1 cellular context compared by ENCODE assay signal in genomic region chr2:158507141-158507540, GRCh38.
TF ChIP-seq lines count a peak whose summit lies in the region.

No MANE protein-coding gene starts in this region.

TF ChIP-seq in GM12878, 131 proteins besides CTCF, POLR2A, EP300 and RAD21 (continued from another document and continues in another):
- TF ChIP-seq BCL11A (IDR thresholded peaks at IDR 0.05; ENCODE audit: low read depth, low read length): no peak
- no peak for TF ChIP-seq RBBP5 (conservative IDR thresholded peaks at IDR 0.05)
- TF ChIP-seq RELB (IDR thresholded peaks at IDR 0.05; ENCODE audit: low read depth): no peak
- TF ChIP-seq JUNB (IDR thresholded peaks at IDR 0.05): peak; percentile 81
- TF ChIP-seq CREM (IDR thresholded peaks at IDR 0.05; ENCODE audit: low read depth): 0 out of 2 replicates have a peak, but pooled peaks have one; percentile 30
- TF ChIP-seq, protein P1, sequence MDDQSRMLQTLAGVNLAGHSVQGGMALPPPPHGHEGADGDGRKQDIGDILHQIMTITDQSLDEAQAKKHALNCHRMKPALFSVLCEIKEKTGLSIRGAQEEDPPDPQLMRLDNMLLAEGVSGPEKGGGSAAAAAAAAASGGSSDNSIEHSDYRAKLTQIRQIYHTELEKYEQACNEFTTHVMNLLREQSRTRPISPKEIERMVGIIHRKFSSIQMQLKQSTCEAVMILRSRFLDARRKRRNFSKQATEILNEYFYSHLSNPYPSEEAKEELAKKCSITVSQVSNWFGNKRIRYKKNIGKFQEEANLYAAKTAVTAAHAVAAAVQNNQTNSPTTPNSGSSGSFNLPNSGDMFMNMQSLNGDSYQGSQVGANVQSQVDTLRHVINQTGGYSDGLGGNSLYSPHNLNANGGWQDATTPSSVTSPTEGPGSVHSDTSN (IDR thresholded peaks at IDR 0.05; ENCODE audit: insufficient replicate concordance, low read depth, low read length): no peak
- TF ChIP-seq NFIC (IDR thresholded peaks at IDR 0.05; ENCODE audit: low read depth, low read length): peak; percentile 32; the same call in 1 of the 2 replicates
- TF ChIP-seq, protein P2, sequence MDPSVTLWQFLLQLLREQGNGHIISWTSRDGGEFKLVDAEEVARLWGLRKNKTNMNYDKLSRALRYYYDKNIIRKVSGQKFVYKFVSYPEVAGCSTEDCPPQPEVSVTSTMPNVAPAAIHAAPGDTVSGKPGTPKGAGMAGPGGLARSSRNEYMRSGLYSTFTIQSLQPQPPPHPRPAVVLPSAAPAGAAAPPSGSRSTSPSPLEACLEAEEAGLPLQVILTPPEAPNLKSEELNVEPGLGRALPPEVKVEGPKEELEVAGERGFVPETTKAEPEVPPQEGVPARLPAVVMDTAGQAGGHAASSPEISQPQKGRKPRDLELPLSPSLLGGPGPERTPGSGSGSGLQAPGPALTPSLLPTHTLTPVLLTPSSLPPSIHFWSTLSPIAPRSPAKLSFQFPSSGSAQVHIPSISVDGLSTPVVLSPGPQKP (IDR thresholded peaks at IDR 0.05; ENCODE audit: low read depth, low read length): no peak
- no peak for TF ChIP-seq GATAD2B (conservative IDR thresholded peaks at IDR 0.05; ENCODE audit: low read depth)
- TF ChIP-seq E2F8 (IDR thresholded peaks at IDR 0.05; ENCODE audit: low read depth, partially characterized antibody): no peak
- TF ChIP-seq SIX5 (IDR thresholded peaks at IDR 0.05; ENCODE audit: low read depth, low read length, severe bottlenecking): no peak
- TF ChIP-seq, protein P3, sequence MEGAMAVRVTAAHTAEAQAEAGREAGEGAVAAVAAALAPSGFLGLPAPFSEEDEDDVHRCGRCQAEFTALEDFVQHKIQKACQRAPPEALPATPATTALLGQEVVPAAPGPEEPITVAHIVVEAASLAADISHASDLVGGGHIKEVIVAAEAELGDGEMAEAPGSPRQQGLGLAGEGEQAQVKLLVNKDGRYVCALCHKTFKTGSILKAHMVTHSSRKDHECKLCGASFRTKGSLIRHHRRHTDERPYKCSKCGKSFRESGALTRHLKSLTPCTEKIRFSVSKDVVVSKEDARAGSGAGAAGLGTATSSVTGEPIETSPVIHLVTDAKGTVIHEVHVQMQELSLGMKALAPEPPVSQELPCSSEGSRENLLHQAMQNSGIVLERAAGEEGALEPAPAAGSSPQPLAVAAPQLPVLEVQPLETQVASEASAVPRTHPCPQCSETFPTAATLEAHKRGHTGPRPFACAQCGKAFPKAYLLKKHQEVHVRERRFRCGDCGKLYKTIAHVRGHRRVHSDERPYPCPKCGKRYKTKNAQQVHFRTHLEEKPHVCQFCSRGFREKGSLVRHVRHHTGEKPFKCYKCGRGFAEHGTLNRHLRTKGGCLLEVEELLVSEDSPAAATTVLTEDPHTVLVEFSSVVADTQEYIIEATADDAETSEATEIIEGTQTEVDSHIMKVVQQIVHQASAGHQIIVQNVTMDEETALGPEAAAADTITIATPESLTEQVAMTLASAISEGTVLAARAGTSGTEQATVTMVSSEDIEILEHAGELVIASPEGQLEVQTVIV (IDR thresholded peaks at IDR 0.05; ENCODE audit: borderline replicate concordance, partially characterized antibody): no peak
- peak; percentile 37; the same call in 1 of the 2 replicates for TF ChIP-seq TCF3 (IDR thresholded peaks at IDR 0.05; ENCODE audit: borderline replicate concordance, insufficient read depth, low read depth, low read length)
- no peak for TF ChIP-seq SMC3 (IDR thresholded peaks at IDR 0.05; ENCODE audit: borderline replicate concordance, low read length)
- no peak for TF ChIP-seq NBN (IDR thresholded peaks at IDR 0.05)
- TF ChIP-seq SPI1 (IDR thresholded peaks at IDR 0.05; ENCODE audit: borderline replicate concordance, insufficient read depth, low read depth, low read length): no peak
- TF ChIP-seq, protein P4, sequence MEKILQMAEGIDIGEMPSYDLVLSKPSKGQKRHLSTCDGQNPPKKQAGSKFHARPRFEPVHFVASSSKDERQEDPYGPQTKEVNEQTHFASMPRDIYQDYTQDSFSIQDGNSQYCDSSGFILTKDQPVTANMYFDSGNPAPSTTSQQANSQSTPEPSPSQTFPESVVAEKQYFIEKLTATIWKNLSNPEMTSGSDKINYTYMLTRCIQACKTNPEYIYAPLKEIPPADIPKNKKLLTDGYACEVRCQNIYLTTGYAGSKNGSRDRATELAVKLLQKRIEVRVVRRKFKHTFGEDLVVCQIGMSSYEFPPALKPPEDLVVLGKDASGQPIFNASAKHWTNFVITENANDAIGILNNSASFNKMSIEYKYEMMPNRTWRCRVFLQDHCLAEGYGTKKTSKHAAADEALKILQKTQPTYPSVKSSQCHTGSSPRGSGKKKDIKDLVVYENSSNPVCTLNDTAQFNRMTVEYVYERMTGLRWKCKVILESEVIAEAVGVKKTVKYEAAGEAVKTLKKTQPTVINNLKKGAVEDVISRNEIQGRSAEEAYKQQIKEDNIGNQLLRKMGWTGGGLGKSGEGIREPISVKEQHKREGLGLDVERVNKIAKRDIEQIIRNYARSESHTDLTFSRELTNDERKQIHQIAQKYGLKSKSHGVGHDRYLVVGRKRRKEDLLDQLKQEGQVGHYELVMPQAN (conservative IDR thresholded peaks at IDR 0.05): no peak
- no peak for TF ChIP-seq ZBTB33 (IDR thresholded peaks at IDR 0.05)
- TF ChIP-seq POU2F2 (IDR thresholded peaks at IDR 0.05; ENCODE audit: borderline replicate concordance, low read depth, low read length): no peak
- no peak for TF ChIP-seq PRDM15 (CRISPR knock-in tag; IDR thresholded peaks at IDR 0.05)
- no peak for TF ChIP-seq KAT2A (conservative IDR thresholded peaks at IDR 0.05; ENCODE audit: control insufficient read depth, low read depth, low read length)
- no peak for TF ChIP-seq ATF7 (IDR thresholded peaks at IDR 0.05; ENCODE audit: low read depth)
- TF ChIP-seq CUX1 (IDR thresholded peaks at IDR 0.05; ENCODE audit: insufficient replicate concordance, low read depth, low read length): no peak
- no peak for TF ChIP-seq RAD51 (IDR thresholded peaks at IDR 0.05)
- TF ChIP-seq DPF2 (IDR thresholded peaks at IDR 0.05): no peak
- no peak for TF ChIP-seq NR2C2 (IDR thresholded peaks at IDR 0.05; ENCODE audit: borderline replicate concordance, control insufficient read depth, insufficient read length, low read depth)
- no peak for TF ChIP-seq ZNF207 (IDR thresholded peaks at IDR 0.05; ENCODE audit: borderline replicate concordance)
- no peak for TF ChIP-seq EZH2 (IDR thresholded peaks at IDR 0.05; ENCODE audit: borderline replicate concordance, control insufficient read depth, low read depth, low read length)
- TF ChIP-seq NR2C1 (IDR thresholded peaks at IDR 0.05): no peak
- 0 out of 2 replicates have a peak, but pooled peaks have one; percentile 22 for TF ChIP-seq ATF2 (IDR thresholded peaks at IDR 0.05; ENCODE audit: low read length)
